Comparison of ENCODE assay signal across 10 cellular contexts in the genomic region with DNA sequence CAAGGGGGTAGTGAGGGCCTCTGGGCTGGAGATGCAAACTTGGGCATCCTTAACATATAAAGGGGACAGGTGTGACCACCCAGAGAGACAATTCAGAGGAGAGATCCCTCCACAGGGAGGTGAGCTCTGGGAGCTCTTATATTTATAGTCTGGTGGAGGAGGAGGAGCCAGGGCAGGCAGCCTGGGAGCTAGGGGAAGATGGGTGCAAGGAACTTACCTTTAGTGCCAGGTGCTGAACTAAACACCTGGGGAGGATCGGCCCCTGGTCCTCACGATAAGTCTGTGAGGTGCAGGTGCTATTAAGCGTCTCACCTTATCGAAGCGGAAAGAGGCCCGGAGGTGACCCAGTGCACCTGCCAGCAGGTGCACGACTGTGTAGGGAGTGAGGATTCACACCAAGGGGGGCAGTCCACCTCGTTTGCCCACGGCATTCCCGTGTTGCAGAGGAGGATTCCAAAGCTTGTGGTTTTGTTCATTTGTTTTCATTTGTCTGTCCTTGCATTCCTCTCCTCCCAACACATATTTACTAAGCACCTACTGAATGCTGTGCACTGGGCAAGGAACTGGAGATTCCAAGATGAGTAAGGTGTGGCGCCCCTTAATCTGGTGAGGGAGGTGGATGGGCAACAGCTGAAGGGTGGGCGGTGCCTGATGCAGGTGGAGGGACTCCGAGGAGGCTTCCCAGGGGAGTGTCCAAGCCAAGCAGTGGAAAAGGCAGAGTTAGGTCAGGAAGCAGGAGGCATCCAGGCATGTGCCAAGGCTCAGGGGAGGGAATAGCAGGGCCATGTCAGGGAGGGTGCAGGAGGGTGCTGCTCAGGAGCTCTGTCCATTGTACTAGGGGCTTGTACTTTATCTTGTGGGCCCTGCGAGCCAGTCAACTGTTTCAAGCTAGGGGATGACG. TPM values are rescaled to one million over a fixed set of nuclear protein-coding genes. Genes with fewer than 3 reads are reported as not detected.
DNase-seq lines count a peak whose midpoint lies in the region; ATAC-seq, FAIRE-seq and TF ChIP-seq lines count a peak whose summit lies in the region.
"Had no signal": no experiment of that assay in that cellular context is flagged by ENCODE, and none has a peak within 500 bp of the region (broad histone marks: within the 10 kb centered on the region; RNA-seq: fewer than 3 reads in every experiment).

No MANE protein-coding gene starts in this region.

- H3K9ac ChIP-seq in astrocyte (ENCODE audit: low read length) (no peak overlapping the region), liver (ENCODE audit: low read depth in 1 of 2, low read length in 2 of 2) (no peak overlapping the region)

- WGBS in liver: 79% methylated on average over 15 of the region's 15 CpGs

- H3K27ac ChIP-seq in astrocyte (ENCODE audit: low read depth, low read length): no peak overlapping the region
- peak overlapping the region; percentile 27 to 62 for H3K27ac ChIP-seq in liver (ENCODE audit: low read depth in 1 of 2, low read length in 2 of 2)

- H3K79me2 ChIP-seq in astrocyte (ENCODE audit: insufficient read depth, low read length): peaks cover 22% of the 10 kb centered on the region

- H2AFZ ChIP-seq in astrocyte (ENCODE audit: low read depth, low read length): no peak overlapping the region

- H3K4me1 Mint-ChIP-seq in stimulated activated naive CD8-positive, alpha-beta T cell treated with anti-CD3 and anti-CD28 coated beads, Interleukin-15, Interleukin-2, amounts not matched to agents 100 ng/mL and 50 ng/mL, for 24 hours (ENCODE audit: low read depth): no peaks in the 10 kb centered on the region
- H3K4me1 Mint-ChIP-seq in astrocyte (ENCODE audit: low read depth, unreplicated experiment): peaks cover 21% of the 10 kb centered on the region
- H3K4me1 Mint-ChIP-seq: T-cell had no signal

- H3K9me3 ChIP-seq in astrocyte (ENCODE audit: insufficient read depth, low read depth, low read length) (no peaks in the 10 kb centered on the region), liver (ENCODE audit: control insufficient read depth in 4 of 4, low read length in 3 of 4) (no peaks in the 10 kb centered on the region)

- H3K36me3 Mint-ChIP-seq in stimulated activated naive CD8-positive, alpha-beta T cell treated with anti-CD3 and anti-CD28 coated beads, Interleukin-15, Interleukin-2, amounts not matched to agents 100 ng/mL and 50 ng/mL, for 24 hours (ENCODE audit: low read depth): no peaks in the 10 kb centered on the region
- H3K36me3 Mint-ChIP-seq in astrocyte (ENCODE audit: low read depth, unreplicated experiment): no peaks in the 10 kb centered on the region
- H3K36me3 Mint-ChIP-seq: T-cell had no signal

- FAIRE-seq in astrocyte (lab: Jason Lieb, UNC): no peak
- no peak for FAIRE-seq in frontal cortex (lab: Jason Lieb, UNC)

- H3K4me2 ChIP-seq in astrocyte (ENCODE audit: low read length): peak overlapping the region; percentile 48

- no peak for TF ChIP-seq CTCF in astrocyte (IDR thresholded peaks at IDR 0.05; ENCODE audit: insufficient read depth, low read depth, low read length)
- TF ChIP-seq CTCF in liver (IDR thresholded peaks at IDR 0.05; ENCODE audit: low read depth, low read length, missing input control): no peak

- DNase-seq in stimulated activated naive CD8-positive, alpha-beta T cell treated with anti-CD3 and anti-CD28 coated beads, Interleukin-15, Interleukin-2, amounts not matched to agents 100 U/mL and 50 U/mL, for 24 hours: no peak
- DNase-seq in astrocyte (ENCODE audit: low read depth) (no peak), frontal cortex (ENCODE audit: low spot score in 2 of 2) (no peak), NCI-H524 treated with DMSO at 0.1 percent for 48 hours (lab: John Stamatoyannopoulos, UW) (no peak), iPS-NIHi7 (ENCODE audit: extremely low spot score) (no peak), nucleus accumbens (lab: John Stamatoyannopoulos, UW) (no peak)
- DNase-seq: activated T-cell treated with anti-CD3 and anti-CD28 coated beads for 4 hours, T-cell had no signal

- H3K9me3 Mint-ChIP-seq in stimulated activated naive CD8-positive, alpha-beta T cell treated with anti-CD3 and anti-CD28 coated beads, Interleukin-15, Interleukin-2, amounts not matched to agents 100 ng/mL and 50 ng/mL, for 24 hours: no peaks in the 10 kb centered on the region
- no peaks in the 10 kb centered on the region for H3K9me3 Mint-ChIP-seq in astrocyte (ENCODE audit: unreplicated experiment)
- H3K9me3 Mint-ChIP-seq: T-cell had no signal

- no peaks in the 10 kb centered on the region for H3K27me3 ChIP-seq in astrocyte (ENCODE audit: insufficient read depth, low read length)
- H3K27me3 ChIP-seq in liver (ENCODE audit: control insufficient read depth in 4 of 4, insufficient read depth in 4 of 4, low read length in 3 of 4): no peaks in the 10 kb centered on the region

- ATAC-seq in stimulated activated naive CD8-positive, alpha-beta T cell treated with anti-CD3 and anti-CD28 coated beads, Interleukin-15, Interleukin-2, amounts not matched to agents 100 U/mL and 50 U/mL, for 24 hours: no peak

- H3K36me3 ChIP-seq in astrocyte (ENCODE audit: insufficient read depth, low read length): no peaks in the 10 kb centered on the region
- H3K36me3 ChIP-seq in liver (ENCODE audit: control insufficient read depth in 4 of 4, insufficient read depth in 3 of 4, low read depth in 1 of 4, low read length in 3 of 4): no peaks in the 10 kb centered on the region

- H4K20me1 ChIP-seq in astrocyte (ENCODE audit: insufficient read depth, low read length): peaks cover 60% of the 10 kb centered on the region

- H3K4me1 ChIP-seq in astrocyte (ENCODE audit: insufficient read depth, low read length) (peaks cover 35% of the 10 kb centered on the region), liver (ENCODE audit: control insufficient read depth in 4 of 4, insufficient read depth in 4 of 4, low read length in 3 of 4) (peaks cover 8 to 14% (median 11%) of the 10 kb centered on the region in 4 donors)

- peak overlapping the region; percentile 11 for H3K27ac Mint-ChIP-seq in stimulated activated naive CD8-positive, alpha-beta T cell treated with anti-CD3 and anti-CD28 coated beads, Interleukin-15, Interleukin-2, amounts not matched to agents 100 ng/mL and 50 ng/mL, for 24 hours
- H3K27ac Mint-ChIP-seq in astrocyte (ENCODE audit: unreplicated experiment): no peak overlapping the region
- H3K27ac Mint-ChIP-seq: T-cell had no signal

- no peak overlapping the region for H3K4me3 Mint-ChIP-seq in stimulated activated naive CD8-positive, alpha-beta T cell treated with anti-CD3 and anti-CD28 coated beads, Interleukin-15, Interleukin-2, amounts not matched to agents 100 ng/mL and 50 ng/mL, for 24 hours
- peak overlapping the region; percentile 27 for H3K4me3 Mint-ChIP-seq in astrocyte (ENCODE audit: unreplicated experiment)
- H3K4me3 Mint-ChIP-seq: T-cell had no signal

- no peak overlapping the region for H3K4me3 ChIP-seq in astrocyte (ENCODE audit: insufficient read depth, low read depth, low read length)
- H3K4me3 ChIP-seq in liver (ENCODE audit: low read depth in 1 of 3, low read length in 3 of 3): no peak overlapping the region

- peaks cover 25% of the 10 kb centered on the region for H3K27me3 Mint-ChIP-seq in stimulated activated naive CD8-positive, alpha-beta T cell treated with anti-CD3 and anti-CD28 coated beads, Interleukin-15, Interleukin-2, amounts not matched to agents 100 ng/mL and 50 ng/mL, for 24 hours
- no peaks in the 10 kb centered on the region for H3K27me3 Mint-ChIP-seq in astrocyte (ENCODE audit: low read depth, unreplicated experiment)

- TF ChIP-seq RAD21 in liver (IDR thresholded peaks at IDR 0.05): no peak

TF ChIP-seq in liver, 16 proteins besides CTCF, POLR2A, EP300 and RAD21 (continues in another document):
- TF ChIP-seq FOXA2 (IDR thresholded peaks at IDR 0.05): no peak
- TF ChIP-seq FOXA1 (IDR thresholded peaks at IDR 0.05): no peak
- no peak for TF ChIP-seq TAF1 (conservative IDR thresholded peaks at IDR 0.05)
- no peak for TF ChIP-seq JUND (IDR thresholded peaks at IDR 0.05)
- no peak for TF ChIP-seq GABPA (IDR thresholded peaks at IDR 0.05 in 1 of 2, conservative IDR thresholded peaks at IDR 0.05 in 1 of 2)
- TF ChIP-seq EGR1 (IDR thresholded peaks at IDR 0.05; ENCODE audit: low read depth in 2 of 2): no peak
- no peak for TF ChIP-seq YY1 (IDR thresholded peaks at IDR 0.05)
- no peak for TF ChIP-seq RXRA (IDR thresholded peaks at IDR 0.05)
- TF ChIP-seq HNF4G (IDR thresholded peaks at IDR 0.05): no peak
- TF ChIP-seq, protein P1, sequence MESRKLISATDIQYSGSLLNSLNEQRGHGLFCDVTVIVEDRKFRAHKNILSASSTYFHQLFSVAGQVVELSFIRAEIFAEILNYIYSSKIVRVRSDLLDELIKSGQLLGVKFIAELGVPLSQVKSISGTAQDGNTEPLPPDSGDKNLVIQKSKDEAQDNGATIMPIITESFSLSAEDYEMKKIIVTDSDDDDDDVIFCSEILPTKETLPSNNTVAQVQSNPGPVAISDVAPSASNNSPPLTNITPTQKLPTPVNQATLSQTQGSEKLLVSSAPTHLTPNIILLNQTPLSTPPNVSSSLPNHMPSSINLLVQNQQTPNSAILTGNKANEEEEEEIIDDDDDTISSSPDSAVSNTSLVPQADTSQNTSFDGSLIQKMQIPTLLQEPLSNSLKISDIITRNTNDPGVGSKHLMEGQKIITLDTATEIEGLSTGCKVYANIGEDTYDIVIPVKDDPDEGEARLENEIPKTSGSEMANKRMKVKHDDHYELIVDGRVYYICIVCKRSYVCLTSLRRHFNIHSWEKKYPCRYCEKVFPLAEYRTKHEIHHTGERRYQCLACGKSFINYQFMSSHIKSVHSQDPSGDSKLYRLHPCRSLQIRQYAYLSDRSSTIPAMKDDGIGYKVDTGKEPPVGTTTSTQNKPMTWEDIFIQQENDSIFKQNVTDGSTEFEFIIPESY (IDR thresholded peaks at IDR 0.05): no peak
- TF ChIP-seq SP1 (IDR thresholded peaks at IDR 0.05): no peak
- TF ChIP-seq, protein P2, sequence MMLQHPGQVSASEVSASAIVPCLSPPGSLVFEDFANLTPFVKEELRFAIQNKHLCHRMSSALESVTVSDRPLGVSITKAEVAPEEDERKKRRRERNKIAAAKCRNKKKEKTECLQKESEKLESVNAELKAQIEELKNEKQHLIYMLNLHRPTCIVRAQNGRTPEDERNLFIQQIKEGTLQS (IDR thresholded peaks at IDR 0.05): no peak
- no peak for TF ChIP-seq HNF4A (conservative IDR thresholded peaks at IDR 0.05)
- TF ChIP-seq, protein P3, sequence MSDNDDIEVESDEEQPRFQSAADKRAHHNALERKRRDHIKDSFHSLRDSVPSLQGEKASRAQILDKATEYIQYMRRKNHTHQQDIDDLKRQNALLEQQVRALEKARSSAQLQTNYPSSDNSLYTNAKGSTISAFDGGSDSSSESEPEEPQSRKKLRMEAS (IDR thresholded peaks at IDR 0.05): no peak
- no peak for TF ChIP-seq NR2F2 (IDR thresholded peaks at IDR 0.05)

RNA-seq across cellular contexts. Expression of a gene that starts 11.4 kb away (rescaled TPM):
- total RNA-seq in astrocyte (14.2 and 15.7 TPM in 2 replicates), liver (100 to 1,000 TPM in 1 of 2 donors, 10 to 100 TPM in 1; 26.3 to 169 TPM), frontal cortex (25.7 TPM)
- 10 to 100 TPM; 54.0 to 60.9 TPM for polyA plus RNA-seq in liver
